ENCODE assay signal across 15 cellular contexts in the genomic region with DNA sequence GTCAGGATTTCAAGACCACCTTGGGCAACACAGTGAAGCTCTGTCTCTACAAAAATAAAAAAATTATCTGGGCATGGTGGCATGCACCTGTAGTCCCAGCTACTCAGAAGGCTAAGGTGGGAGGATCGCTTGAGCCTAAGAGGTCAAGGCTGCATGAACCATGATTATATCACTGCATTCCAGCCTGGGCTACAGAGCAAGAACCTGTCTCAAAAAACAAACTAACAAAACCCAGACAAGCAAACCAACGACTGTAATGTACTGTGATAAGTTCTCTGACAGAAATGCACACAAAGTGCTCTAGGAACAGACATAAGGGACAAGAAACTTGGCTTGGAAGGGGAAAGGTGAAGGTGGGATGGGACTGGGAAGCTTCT.
"Had no signal": no experiment of that assay in that cellular context is flagged by ENCODE, and none has a peak within 500 bp of the region (broad histone marks: within the 10 kb centered on the region; RNA-seq: fewer than 3 reads in every experiment).

No MANE protein-coding gene starts in this region.

- ATAC-seq: activated CD4-positive, alpha-beta T cell treated with anti-CD3 and anti-CD28 coated beads for 36 hours; heart left ventricle; left ventricle myocardium superior; stimulated activated naive CD8-positive, alpha-beta T cell treated with anti-CD3 and anti-CD28 coated beads, Interleukin-15, amount 100 ng/mL, for 72 hours; T-cell had no signal

- H3K27ac ChIP-seq: heart left ventricle, SK-N-MC had no signal

- H3K4me3 Mint-ChIP-seq: activated CD4-positive, alpha-beta memory T cell treated with anti-CD3 and anti-CD28 coated beads, Interleukin-2, amount 10 ng/mL, durations not matched to agents 7 days and 5 days; activated CD4-positive, alpha-beta T cell treated with anti-CD3 and anti-CD28 coated beads for 36 hours; stimulated activated naive CD8-positive, alpha-beta T cell treated with anti-CD3 and anti-CD28 coated beads, Interleukin-15, amount 100 ng/mL, for 72 hours; T-cell had no signal

- H3K4me3 ChIP-seq: heart left ventricle, SK-N-MC had no signal

- FAIRE-seq: keratinocyte had no signal

- H3K9me3 Mint-ChIP-seq: activated CD4-positive, alpha-beta memory T cell treated with anti-CD3 and anti-CD28 coated beads, Interleukin-2, amount 10 ng/mL, durations not matched to agents 7 days and 5 days; naive B cell; stimulated activated naive CD8-positive, alpha-beta T cell treated with anti-CD3 and anti-CD28 coated beads, Interleukin-15, amount 100 ng/mL, for 72 hours; T-cell had no signal

- H3K4me1 ChIP-seq: heart left ventricle had no signal

- H3K27me3 ChIP-seq: heart left ventricle had no signal

- H3K27me3 Mint-ChIP-seq: activated CD4-positive, alpha-beta memory T cell treated with anti-CD3 and anti-CD28 coated beads, Interleukin-2, amount 10 ng/mL, durations not matched to agents 7 days and 5 days; activated CD4-positive, alpha-beta T cell treated with anti-CD3 and anti-CD28 coated beads for 36 hours; naive B cell; stimulated activated naive CD8-positive, alpha-beta T cell treated with anti-CD3 and anti-CD28 coated beads, Interleukin-15, amount 100 ng/mL, for 72 hours; T-cell had no signal

- H3K9me3 ChIP-seq: heart left ventricle had no signal

- H3K27ac Mint-ChIP-seq: activated CD4-positive, alpha-beta memory T cell treated with anti-CD3 and anti-CD28 coated beads, Interleukin-2, amount 10 ng/mL, durations not matched to agents 7 days and 5 days; activated CD4-positive, alpha-beta T cell treated with anti-CD3 and anti-CD28 coated beads for 36 hours; T-cell had no signal

- DNase-seq: activated CD4-positive, alpha-beta memory T cell treated with anti-CD3 and anti-CD28 coated beads, Interleukin-2, amount 10 ng/mL, durations not matched to agents 7 days and 5 days; activated CD4-positive, alpha-beta T cell treated with anti-CD3 and anti-CD28 coated beads for 36 hours; activated CD8-positive, alpha-beta memory T cell treated with anti-CD3 and anti-CD28 coated beads, Interleukin-2, amount 50 U/mL, for 4 hours; aorta; foreskin melanocyte; heart left ventricle; left ventricle myocardium superior; naive B cell; occipital lobe; stimulated activated CD4-positive, alpha-beta T cell treated with anti-CD3 and anti-CD28 coated beads, Interleukin-4, amount 100 ng/mL, for 4 hours; stimulated activated naive CD8-positive, alpha-beta T cell treated with anti-CD3 and anti-CD28 coated beads, Interleukin-15, amount 100 ng/mL, for 72 hours; T-cell; T1000 had no signal

- H3K4me1 Mint-ChIP-seq: activated CD4-positive, alpha-beta memory T cell treated with anti-CD3 and anti-CD28 coated beads, Interleukin-2, amount 10 ng/mL, durations not matched to agents 7 days and 5 days; activated CD4-positive, alpha-beta T cell treated with anti-CD3 and anti-CD28 coated beads for 36 hours; stimulated activated naive CD8-positive, alpha-beta T cell treated with anti-CD3 and anti-CD28 coated beads, Interleukin-15, amount 100 ng/mL, for 72 hours; T-cell had no signal
